In the genomic region with DNA sequence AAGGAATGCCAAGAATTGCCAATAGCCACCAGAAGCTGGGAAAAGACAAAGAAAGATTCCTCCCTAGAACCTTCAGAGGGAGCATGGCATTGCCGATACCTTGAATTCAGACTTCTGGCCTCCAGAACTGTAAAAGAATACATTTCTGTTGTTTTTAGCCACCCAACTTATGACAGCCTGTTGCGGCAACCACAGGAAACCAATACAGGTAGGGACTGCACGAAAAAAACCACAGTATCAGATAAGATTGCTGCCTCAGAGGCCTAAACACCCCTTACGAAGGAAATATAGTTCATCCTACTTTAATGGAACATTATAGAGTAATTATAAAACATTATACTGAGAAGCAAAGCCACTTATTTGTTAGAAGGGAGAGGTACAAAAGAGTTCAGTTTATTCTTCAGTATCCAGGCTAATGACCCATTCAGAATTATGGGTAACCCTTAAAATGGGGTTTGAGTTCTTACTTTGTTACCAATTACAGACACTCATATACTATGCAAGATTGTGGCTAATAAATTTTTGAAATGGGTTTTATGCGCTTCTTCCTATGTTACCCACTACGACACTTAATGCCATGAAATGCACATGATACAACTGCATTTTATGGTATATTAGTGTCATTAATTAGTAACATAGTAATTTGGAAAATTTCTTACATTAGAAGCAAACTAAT, we compare ENCODE assay signal across 11 cellular contexts. TPM values are rescaled to one million over a fixed set of nuclear protein-coding genes. Genes with fewer than 3 reads are reported as not detected.
DNase-seq lines count a peak whose midpoint lies in the region; ATAC-seq, FAIRE-seq and TF ChIP-seq lines count a peak whose summit lies in the region.
"Had no signal": no experiment of that assay in that cellular context is flagged by ENCODE, and none has a peak within 500 bp of the region (broad histone marks: within the 10 kb centered on the region; RNA-seq: fewer than 3 reads in every experiment).

No MANE protein-coding gene starts in this region.

- no peaks in the 10 kb centered on the region for H3K27me3 ChIP-seq in HepG2 (ENCODE audit: control insufficient read depth in 1 of 2, insufficient read depth in 2 of 2, low read length in 2 of 2)
- H3K27me3 ChIP-seq: right atrium auricular region had no signal

- TF ChIP-seq POLR2A in HepG2 (IDR thresholded peaks at IDR 0.05; ENCODE audit: insufficient read depth in 1 of 2, low read depth in 2 of 2, low read length in 2 of 2) = no peak

- peaks cover 12% of the 10 kb centered on the region for H3K36me3 Mint-ChIP-seq in T-helper 2 cell treated with Interferon-gamma antibody and Interleukin-4, amounts not matched to agents 5 μg/mL and 100 μg/mL, for 36 hours (ENCODE audit: low read depth)
- no peaks in the 10 kb centered on the region for H3K36me3 Mint-ChIP-seq in activated naive CD4-positive, alpha-beta T cell treated with anti-CD3 and anti-CD28 coated beads, Interleukin-2, amount 50 U/mL, for 24 hours

- H4K20me1 ChIP-seq in HepG2 (ENCODE audit: insufficient read depth, low read length) = no peaks in the 10 kb centered on the region

- no peaks in the 10 kb centered on the region for H3K9me3 ChIP-seq in HepG2 (ENCODE audit: low read length)
- H3K9me3 ChIP-seq: right atrium auricular region had no signal

- no peak overlapping the region for H2AFZ ChIP-seq in HepG2 (ENCODE audit: low read length)

- H3K27ac ChIP-seq in HepG2 (ENCODE audit: extremely low read length, insufficient read depth, low read length) = no peak overlapping the region
- H3K27ac ChIP-seq: right atrium auricular region had no signal

- H3K4me2 ChIP-seq in HepG2 (ENCODE audit: low read depth, low read length) = no peak overlapping the region

- H3K79me2 ChIP-seq in HepG2 (ENCODE audit: insufficient read depth, low read length) = no peaks in the 10 kb centered on the region

- H3K9ac ChIP-seq in HepG2 (ENCODE audit: insufficient read depth, low read depth, low read length) = no peak overlapping the region

- H3K27me3 Mint-ChIP-seq in T-helper 2 cell treated with Interferon-gamma antibody and Interleukin-4, amounts not matched to agents 5 μg/mL and 100 μg/mL, for 36 hours (ENCODE audit: low read depth) = no peaks in the 10 kb centered on the region
- H3K27me3 Mint-ChIP-seq in activated naive CD4-positive, alpha-beta T cell treated with anti-CD3 and anti-CD28 coated beads, Interleukin-2, amount 50 U/mL, for 24 hours = no peaks in the 10 kb centered on the region

- no peak for FAIRE-seq in HepG2 (lab: Jason Lieb, UNC)

- no peak for TF ChIP-seq EP300 in HepG2 (IDR thresholded peaks at IDR 0.05; ENCODE audit: low read depth in 2 of 2, low read length in 2 of 2)
- TF ChIP-seq EP300 in HepG2 (CRISPR knock-in tag; IDR thresholded peaks at IDR 0.05; ENCODE audit: borderline replicate concordance) = no peak

- no peak overlapping the region for H3K4me3 ChIP-seq in HepG2 (replicated peaks in 1 of 3; ENCODE audit: insufficient read depth in 1 of 3, low read depth in 2 of 3, low read length in 3 of 3)
- H3K4me3 ChIP-seq: right atrium auricular region had no signal

- POLR2A ChIA-PET in HepG2 (lab: Yijun Ruan, JAX) = no interaction called here

- peaks cover 5% of the 10 kb centered on the region for H3K9me3 Mint-ChIP-seq in T-helper 2 cell treated with Interferon-gamma antibody and Interleukin-4, amounts not matched to agents 5 μg/mL and 100 μg/mL, for 36 hours
- no peaks in the 10 kb centered on the region for H3K9me3 Mint-ChIP-seq in activated naive CD4-positive, alpha-beta T cell treated with anti-CD3 and anti-CD28 coated beads, Interleukin-2, amount 50 U/mL, for 24 hours

- DNase-seq in T-helper 2 cell treated with Interferon-gamma antibody and Interleukin-4, amounts not matched to agents 5 μg/mL and 100 μg/mL, for 36 hours (ENCODE audit: low spot score) = peak; percentile 51
- DNase-seq in stimulated activated CD4-positive, alpha-beta T cell treated with anti-CD3 and anti-CD28 coated beads, TNF-alpha, amount 100 ng/mL, for 48 hours (ENCODE audit: low read depth in 3 of 3) = peak in 2 of 3 donors; percentile 1 to 5
- DNase-seq in HepG2 (ENCODE audit: low spot score) (no peak), NCI-H1092 (lab: John Stamatoyannopoulos, UW) (no peak)
- DNase-seq: Calu3, NCI-H2227 treated with DMSO at 0.1 percent for 48 hours, SHP77 treated with DMSO at 0.1 percent for 48 hours had no signal

- CTCF ChIA-PET in HepG2 (lab: Yijun Ruan, JAX; ENCODE audit: low intra/inter-chr PET ratio, low total read pairs) = no interaction called here

- no peaks in the 10 kb centered on the region for H3K36me3 ChIP-seq in HepG2 (replicated peaks in 1 of 2; ENCODE audit: control insufficient read depth in 1 of 2, insufficient read depth in 2 of 2, low read length in 2 of 2)
- H3K36me3 ChIP-seq: right atrium auricular region had no signal

- BruUV-seq in HepG2 (replicated peaks; lab: Mats Ljungman, UMichigan) = no TSS peak

- 62% methylated on average over 6 of the region's 6 CpGs for WGBS in HepG2 (ENCODE audit: low lambda C conversion rate)

- in situ Hi-C loops in HepG2 (cut with HindIII; ENCODE audit: extremely low pct_ligation_motif_present, low pct_unique_long_range_greater_than_20kb) = no loop called here

- peak overlapping the region; percentile 90 for H3K27ac Mint-ChIP-seq in T-helper 2 cell treated with Interferon-gamma antibody and Interleukin-4, amounts not matched to agents 5 μg/mL and 100 μg/mL, for 36 hours
- peak overlapping the region; percentile 68 for H3K27ac Mint-ChIP-seq in activated naive CD4-positive, alpha-beta T cell treated with anti-CD3 and anti-CD28 coated beads, Interleukin-2, amount 50 U/mL, for 24 hours

- peak overlapping the region; percentile 73 for H3K4me3 Mint-ChIP-seq in T-helper 2 cell treated with Interferon-gamma antibody and Interleukin-4, amounts not matched to agents 5 μg/mL and 100 μg/mL, for 36 hours
- H3K4me3 Mint-ChIP-seq in activated naive CD4-positive, alpha-beta T cell treated with anti-CD3 and anti-CD28 coated beads, Interleukin-2, amount 50 U/mL, for 24 hours = peak overlapping the region; percentile 66

- H3K4me1 ChIP-seq in HepG2 (ENCODE audit: insufficient read depth, low read length) = no peaks in the 10 kb centered on the region
- H3K4me1 ChIP-seq: right atrium auricular region had no signal

- H3K4me1 Mint-ChIP-seq in T-helper 2 cell treated with Interferon-gamma antibody and Interleukin-4, amounts not matched to agents 5 μg/mL and 100 μg/mL, for 36 hours (ENCODE audit: low read depth) = peaks cover 40% of the 10 kb centered on the region
- H3K4me1 Mint-ChIP-seq in activated naive CD4-positive, alpha-beta T cell treated with anti-CD3 and anti-CD28 coated beads, Interleukin-2, amount 50 U/mL, for 24 hours = peaks cover 49% of the 10 kb centered on the region

- TF ChIP-seq RAD21 in HepG2 (CRISPR knock-in tag; IDR thresholded peaks at IDR 0.05) = no peak

- ATAC-seq in HG02852 (IDR thresholded peaks at IDR 0.05; ENCODE audit: unreplicated experiment) = peak; percentile 64
- no peak for ATAC-seq in HepG2
- no peak for ATAC-seq in GM21367 (IDR thresholded peaks at IDR 0.05; ENCODE audit: unreplicated experiment)

- intact Hi-C loops in HepG2 (cut with micrococcal nuclease; ENCODE audit: unreplicated experiment) = no loop called here

- TF ChIP-seq CTCF in HepG2 (CRISPR knock-in tag; IDR thresholded peaks at IDR 0.05) = no peak

RNA-seq across cellular contexts. Expression of a gene that starts 37.4 kb away (rescaled TPM):
- not detected in 2 replicates for total RNA-seq in HepG2 (2016; rRNA removed; fragmentation: Illumina TruSeq; extraction: Trizol)
- not detected in 2 replicates for total RNA-seq in HepG2 (2016; cell fraction: cytosol; rRNA removed; fragmentation: Illumina TruSeq; extraction: Trizol; ENCODE audit: low read depth)
- total RNA-seq in HepG2 (2016; cell fraction: insoluble cytoplasmic fraction; rRNA removed; fragmentation: Illumina TruSeq; extraction: Trizol) = not detected in 2 replicates
- total RNA-seq in HepG2 (2016; cell fraction: membrane; rRNA removed; fragmentation: Illumina TruSeq; extraction: Trizol) = not detected in 2 replicates
- total RNA-seq in HepG2 (2016; cell fraction: nucleus; rRNA removed; fragmentation: Illumina TruSeq; extraction: Trizol) = not detected in 2 replicates
- polyA plus RNA-seq in HepG2 (2011; rRNA removed) = not detected in 2 replicates
- not detected in 2 replicates for polyA plus RNA-seq in HepG2 (2011; cell fraction: cytosol; rRNA removed)
- polyA plus RNA-seq in HepG2 (2011; cell fraction: nucleus; rRNA removed) = not detected in 2 replicates
- not detected in 2 replicates for polyA plus RNA-seq in HepG2 (2012)
- polyA plus RNA-seq in HepG2 (2016; cell fraction: cytosol; fragmentation: Illumina TruSeq; extraction: Trizol; ENCODE audit: low read depth) = not detected in 2 replicates
- not detected in 2 replicates for polyA plus RNA-seq in HepG2 (2016; cell fraction: insoluble cytoplasmic fraction; fragmentation: Illumina TruSeq; extraction: Trizol; ENCODE audit: low read depth)
- not detected in 2 replicates for polyA plus RNA-seq in HepG2 (2016; cell fraction: membrane; fragmentation: Illumina TruSeq; extraction: Trizol; ENCODE audit: low read depth)
- polyA plus RNA-seq in HepG2 (2016; cell fraction: nucleus; fragmentation: Illumina TruSeq; extraction: Trizol; ENCODE audit: insufficient read depth, low read depth) = not detected in 2 replicates
- polyA minus RNA-seq in HepG2 (2011; rRNA and poly(A)+ RNA removed; ENCODE audit: low replicate concordance) = 0.02 TPM in 1 of 2 replicates, not detected in the other
- not detected in 2 replicates for polyA minus RNA-seq in HepG2 (2011; cell fraction: cytosol; rRNA and poly(A)+ RNA removed)
- polyA minus RNA-seq in HepG2 (2011; cell fraction: nucleus; rRNA and poly(A)+ RNA removed) = not detected in 2 replicates

RNA-seq across cellular contexts. Expression of a gene that starts 39.7 kb away (rescaled TPM):
- 3.0 and 3.4 TPM in 2 replicates for total RNA-seq in HepG2 (2016; rRNA removed; fragmentation: Illumina TruSeq; extraction: Trizol)
- total RNA-seq in HepG2 (2016; cell fraction: cytosol; rRNA removed; fragmentation: Illumina TruSeq; extraction: Trizol; ENCODE audit: low read depth) = 0.35 and 0.61 TPM in 2 replicates
- total RNA-seq in HepG2 (2016; cell fraction: insoluble cytoplasmic fraction; rRNA removed; fragmentation: Illumina TruSeq; extraction: Trizol) = 3.2 and 3.5 TPM in 2 replicates
- 1.2 and 1.4 TPM in 2 replicates for total RNA-seq in HepG2 (2016; cell fraction: membrane; rRNA removed; fragmentation: Illumina TruSeq; extraction: Trizol)
- 5.3 and 6.5 TPM in 2 replicates for total RNA-seq in HepG2 (2016; cell fraction: nucleus; rRNA removed; fragmentation: Illumina TruSeq; extraction: Trizol)
- polyA plus RNA-seq in HepG2 (2011; rRNA removed) = 3.5 and 3.9 TPM in 2 replicates
- polyA plus RNA-seq in HepG2 (2011; cell fraction: cytosol; rRNA removed) = 0.54 and 0.94 TPM in 2 replicates
- 5.9 and 10.9 TPM in 2 replicates for polyA plus RNA-seq in HepG2 (2011; cell fraction: nucleus; rRNA removed)
- polyA plus RNA-seq in HepG2 (2012) = 2.7 and 2.9 TPM in 2 replicates
- polyA plus RNA-seq in HepG2 (2016; cell fraction: cytosol; fragmentation: Illumina TruSeq; extraction: Trizol; ENCODE audit: low read depth) = 0.07 TPM in 2 replicates
- 2.2 and 2.4 TPM in 2 replicates for polyA plus RNA-seq in HepG2 (2016; cell fraction: insoluble cytoplasmic fraction; fragmentation: Illumina TruSeq; extraction: Trizol; ENCODE audit: low read depth)
- polyA plus RNA-seq in HepG2 (2016; cell fraction: membrane; fragmentation: Illumina TruSeq; extraction: Trizol; ENCODE audit: low read depth) = 0.30 and 0.45 TPM in 2 replicates
- polyA plus RNA-seq in HepG2 (2016; cell fraction: nucleus; fragmentation: Illumina TruSeq; extraction: Trizol; ENCODE audit: insufficient read depth, low read depth) = 7.3 and 7.5 TPM in 2 replicates
- polyA minus RNA-seq in HepG2 (2011; rRNA and poly(A)+ RNA removed; ENCODE audit: low replicate concordance) = 0.82 and 0.84 TPM in 2 replicates
- polyA minus RNA-seq in HepG2 (2011; cell fraction: cytosol; rRNA and poly(A)+ RNA removed) = 0.99 and 1.3 TPM in 2 replicates
- 10.8 and 16.4 TPM in 2 replicates for polyA minus RNA-seq in HepG2 (2011; cell fraction: nucleus; rRNA and poly(A)+ RNA removed)

RNA-seq across cellular contexts. Expression of a gene that starts 40.4 kb away (rescaled TPM):
- 6.2 and 6.6 TPM in 2 replicates for total RNA-seq in HepG2 (2016; rRNA removed; fragmentation: Illumina TruSeq; extraction: Trizol)
- total RNA-seq in HepG2 (2016; cell fraction: cytosol; rRNA removed; fragmentation: Illumina TruSeq; extraction: Trizol; ENCODE audit: low read depth) = 0.71 and 0.91 TPM in 2 replicates
- total RNA-seq in HepG2 (2016; cell fraction: insoluble cytoplasmic fraction; rRNA removed; fragmentation: Illumina TruSeq; extraction: Trizol) = 6.1 and 6.9 TPM in 2 replicates
- 2.3 and 2.7 TPM in 2 replicates for total RNA-seq in HepG2 (2016; cell fraction: membrane; rRNA removed; fragmentation: Illumina TruSeq; extraction: Trizol)
- 14.1 and 15.5 TPM in 2 replicates for total RNA-seq in HepG2 (2016; cell fraction: nucleus; rRNA removed; fragmentation: Illumina TruSeq; extraction: Trizol)
- polyA plus RNA-seq in HepG2 (2011; rRNA removed) = 5.0 and 5.5 TPM in 2 replicates
- 1.7 and 2.5 TPM in 2 replicates for polyA plus RNA-seq in HepG2 (2011; cell fraction: cytosol; rRNA removed)
- polyA plus RNA-seq in HepG2 (2011; cell fraction: nucleus; rRNA removed) = 9.3 and 11.7 TPM in 2 replicates
- polyA plus RNA-seq in HepG2 (2012) = 3.1 and 3.2 TPM in 2 replicates
- polyA plus RNA-seq in HepG2 (2016; cell fraction: cytosol; fragmentation: Illumina TruSeq; extraction: Trizol; ENCODE audit: low read depth) = 0.46 and 0.52 TPM in 2 replicates
- polyA plus RNA-seq in HepG2 (2016; cell fraction: insoluble cytoplasmic fraction; fragmentation: Illumina TruSeq; extraction: Trizol; ENCODE audit: low read depth) = 5.0 TPM in 2 replicates
- polyA plus RNA-seq in HepG2 (2016; cell fraction: membrane; fragmentation: Illumina TruSeq; extraction: Trizol; ENCODE audit: low read depth) = 0.96 and 1.2 TPM in 2 replicates
- polyA plus RNA-seq in HepG2 (2016; cell fraction: nucleus; fragmentation: Illumina TruSeq; extraction: Trizol; ENCODE audit: insufficient read depth, low read depth) = 15.3 and 18.0 TPM in 2 replicates
- 5.4 and 7.1 TPM in 2 replicates for polyA minus RNA-seq in HepG2 (2011; rRNA and poly(A)+ RNA removed; ENCODE audit: low replicate concordance)
- 1.1 and 2.2 TPM in 2 replicates for polyA minus RNA-seq in HepG2 (2011; cell fraction: cytosol; rRNA and poly(A)+ RNA removed)
- 23.6 and 23.9 TPM in 2 replicates for polyA minus RNA-seq in HepG2 (2011; cell fraction: nucleus; rRNA and poly(A)+ RNA removed)

Comparison
In these comparisons a context has a peak if more than half of its experiments do, and no peak if none do; other contexts are left out.
1. DNase-seq: peak in T-helper 2 cell treated with Interferon-gamma antibody and Interleukin-4, amounts not matched to agents 5 μg/mL and 100 μg/mL, for 36 hours (single experiment) and stimulated activated CD4-positive, alpha-beta T cell treated with anti-CD3 and anti-CD28 coated beads, TNF-alpha, amount 100 ng/mL, for 48 hours (2 of 3); none in HepG2 (single experiment) and NCI-H1092 (single experiment).